20 cellular contexts compared by ENCODE assay signal in the genomic region with DNA sequence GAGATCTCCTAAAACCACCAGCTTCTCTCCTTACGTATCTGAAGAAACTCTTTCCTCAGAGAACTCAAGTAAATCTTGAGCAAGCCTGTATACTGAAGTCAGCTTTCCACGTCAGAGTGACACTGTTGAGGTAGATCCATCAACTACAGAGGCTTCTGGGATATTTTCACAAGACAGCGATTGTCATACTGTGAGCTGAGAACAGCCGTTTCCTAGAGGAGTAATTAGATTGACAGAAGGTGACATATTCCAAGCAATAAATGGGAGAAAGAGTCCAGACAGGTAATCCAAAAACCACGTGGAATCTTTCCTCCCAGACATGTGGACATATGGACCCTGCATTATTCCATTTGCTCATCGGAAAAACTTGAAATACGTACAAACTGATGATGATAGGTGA.
"Had no signal": no experiment of that assay in that cellular context is flagged by ENCODE, and none has a peak within 500 bp of the region (broad histone marks: within the 10 kb centered on the region; RNA-seq: fewer than 3 reads in every experiment).

No MANE protein-coding gene starts in this region.

- H3K4me3 ChIP-seq: colonic mucosa, heart left ventricle, right atrium auricular region, smooth muscle cell, suprapubic skin, thyroid gland had no signal

- H3K27ac Mint-ChIP-seq: endodermal cell; naive thymus-derived CD4-positive, alpha-beta T cell; nephron progenitor cell; type B pancreatic cell had no signal

- H3K4me3 Mint-ChIP-seq: endodermal cell; naive thymus-derived CD4-positive, alpha-beta T cell; nephron progenitor cell; type B pancreatic cell had no signal

- H3K4me2 ChIP-seq: smooth muscle cell had no signal

- H3K27ac ChIP-seq: colonic mucosa, heart left ventricle, neutrophil, right atrium auricular region, suprapubic skin, thyroid gland had no signal

- H3K36me3 Mint-ChIP-seq: naive thymus-derived CD4-positive, alpha-beta T cell; type B pancreatic cell had no signal

- H3K27me3 ChIP-seq: colonic mucosa, heart left ventricle, neutrophil, right atrium auricular region, suprapubic skin, thyroid gland had no signal

- H3K9me3 Mint-ChIP-seq: endodermal cell, nephron progenitor cell, type B pancreatic cell had no signal

- H3K27me3 Mint-ChIP-seq: type B pancreatic cell had no signal

- H3K36me3 ChIP-seq: colonic mucosa, neutrophil, suprapubic skin had no signal

- H3K9me3 ChIP-seq: colonic mucosa, heart left ventricle, neutrophil, right atrium auricular region, suprapubic skin, thyroid gland had no signal

- H3K4me1 Mint-ChIP-seq: endodermal cell; naive thymus-derived CD4-positive, alpha-beta T cell had no signal

- FAIRE-seq: islet of Langerhans, urothelium cell line had no signal

- H3K4me1 ChIP-seq: colonic mucosa, suprapubic skin had no signal

- DNase-seq: colonic mucosa; dermis blood vessel endothelial cell; endodermal cell; foreskin melanocyte; heart left ventricle; hypothalamus; kidney glomerular epithelial cell; naive thymus-derived CD4-positive, alpha-beta T cell; nephron progenitor cell; posterior cingulate gyrus; stimulated activated CD4-positive, alpha-beta T cell treated with anti-CD3 and anti-CD28 coated beads, Interleukin-2, amount 100 ng/mL, for 48 hours; stimulated activated naive CD8-positive, alpha-beta T cell treated with anti-CD3 and anti-CD28 coated beads, Interleukin-15, Interleukin-2, amounts not matched to agents 100 U/mL and 50 U/mL, for 24 hours; thyroid gland had no signal

- ATAC-seq: heart left ventricle; naive thymus-derived CD4-positive, alpha-beta T cell; stimulated activated naive CD8-positive, alpha-beta T cell treated with anti-CD3 and anti-CD28 coated beads, Interleukin-15, Interleukin-2, amounts not matched to agents 100 U/mL and 50 U/mL, for 24 hours had no signal
